23 cellular contexts compared by ENCODE assay signal in genomic region chr17:64054304-64054703, GRCh38. TPM values are rescaled to one million over a fixed set of nuclear protein-coding genes. Genes with fewer than 3 reads are reported as not detected.
"Had no signal": no experiment of that assay in that cellular context is flagged by ENCODE, and none has a peak within 500 bp of the region (broad histone marks: within the 10 kb centered on the region; RNA-seq: fewer than 3 reads in every experiment).

No MANE protein-coding gene starts in this region.

- ATAC-seq: gastrocnemius medialis, left cardiac atrium, right cardiac atrium, WTC11 had no signal

- DNase-seq: activated CD4-positive, alpha-beta T cell treated with anti-CD3 and anti-CD28 coated beads for 1 hour; activated CD8-positive, alpha-beta memory T cell treated with anti-CD3 and anti-CD28 coated beads for 24 hours; activated naive CD4-positive, alpha-beta T cell; activated naive CD8-positive, alpha-beta T cell treated with anti-CD3 and anti-CD28 coated beads, Interleukin-2, amount 10 ng/mL, durations not matched to agents 7 days and 5 days; activated T-cell treated with anti-CD3 and anti-CD28 coated beads, Interleukin-2, amount 50 U/mL, for 1 hour; amniotic stem cell; brain microvascular endothelial cell; dorsolateral prefrontal cortex; effector memory CD4-positive, alpha-beta T cell; erythroblast; gastrocnemius medialis; left cardiac atrium; mammary epithelial cell; naive B cell; right cardiac atrium; spleen; stimulated activated CD4-positive, alpha-beta T cell treated with anti-CD3 and anti-CD28 coated beads, Interleukin-2, amount 100 ng/mL, for 48 hours; stimulated activated naive CD4-positive, alpha-beta T cell treated with Interleukin-2 at 50 U/mL for 16 hours; SW 1271; T-helper 2 cell had no signal

- H3K27me3 Mint-ChIP-seq: activated naive CD8-positive, alpha-beta T cell treated with anti-CD3 and anti-CD28 coated beads, Interleukin-2, amount 10 ng/mL, durations not matched to agents 7 days and 5 days; naive B cell had no signal

- H3K36me3 Mint-ChIP-seq: naive B cell, WTC11 had no signal

- H3K9me3 Mint-ChIP-seq: activated naive CD8-positive, alpha-beta T cell treated with anti-CD3 and anti-CD28 coated beads, Interleukin-2, amount 10 ng/mL, durations not matched to agents 7 days and 5 days; mesothelial cell of epicardium; WTC11 had no signal

- H3K4me3 Mint-ChIP-seq: activated naive CD8-positive, alpha-beta T cell treated with anti-CD3 and anti-CD28 coated beads, Interleukin-2, amount 10 ng/mL, durations not matched to agents 7 days and 5 days; mesothelial cell of epicardium; naive B cell; WTC11 had no signal

- H3K27ac Mint-ChIP-seq: activated naive CD8-positive, alpha-beta T cell treated with anti-CD3 and anti-CD28 coated beads, Interleukin-2, amount 10 ng/mL, durations not matched to agents 7 days and 5 days; mesothelial cell of epicardium; naive B cell; WTC11 had no signal

RNA-seq across cellular contexts. Expression of gene ICAM2, which starts 33.9 kb away (rescaled TPM):
- total RNA-seq: astrocyte had no signal
